Comparison of ENCODE assay signal across 8 cellular contexts in the genomic region with DNA sequence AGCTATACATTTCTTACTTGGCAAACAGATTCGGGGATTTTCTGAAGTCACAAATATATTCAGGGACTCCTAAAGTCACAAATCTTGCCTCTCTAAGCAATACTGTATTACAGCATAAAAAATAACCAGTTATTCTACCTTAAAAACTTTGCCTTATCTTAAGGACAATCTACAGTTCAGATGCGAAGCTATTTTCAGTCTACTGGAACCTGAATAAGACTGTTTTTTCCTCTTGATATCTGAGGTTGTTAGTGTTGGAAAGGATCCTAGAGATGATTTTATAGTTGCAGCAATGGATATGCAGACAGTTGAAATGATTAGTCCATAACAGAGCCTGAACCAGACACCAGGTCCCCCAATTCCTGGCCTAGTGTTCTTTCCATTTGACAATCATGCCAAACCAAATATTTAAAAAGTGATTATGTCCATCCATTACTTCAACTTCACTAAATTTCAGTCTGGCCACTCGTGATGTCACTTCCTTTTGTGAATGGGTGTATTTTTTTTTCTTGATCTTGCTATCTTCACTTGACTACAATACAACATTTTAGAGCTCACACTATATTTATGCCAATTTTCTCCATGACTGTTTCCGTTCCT. TPM values are rescaled to one million over a fixed set of nuclear protein-coding genes. Genes with fewer than 3 reads are reported as not detected.
DNase-seq lines count a peak whose midpoint lies in the region; ATAC-seq and TF ChIP-seq lines count a peak whose summit lies in the region.

No MANE protein-coding gene starts in this region.

- H3K27ac ChIP-seq in AG04450 (ENCODE audit: low read depth, low read length) (no peak overlapping the region), upper lobe of right lung (peak overlapping the region; percentile 83)

- H3K27ac Mint-ChIP-seq in HFFc6 = peak overlapping the region; percentile 95

- no peaks in the 10 kb centered on the region for H3K9me3 Mint-ChIP-seq in HFFc6

- H3K4me1 Mint-ChIP-seq in HFFc6 (ENCODE audit: low read depth) = peaks cover 56% of the 10 kb centered on the region

- peaks cover 4% of the 10 kb centered on the region for H3K36me3 Mint-ChIP-seq in HFFc6 (ENCODE audit: low read depth)

- CTCF ChIA-PET in AG04450 (lab: Charles Lee) = interaction anchor here (1.7 to 1.9 kb wide), 2 partner anchors 42 to 195 kb away, joined by 7 to 10 read pairs; a partner anchor contains a TSS

- ATAC-seq in upper lobe of right lung = no peak
- ATAC-seq in HG02973 (IDR thresholded peaks at IDR 0.05; ENCODE audit: unreplicated experiment) = no peak

- peaks cover 11% of the 10 kb centered on the region for H3K4me1 ChIP-seq in upper lobe of right lung

- H3K4me3 Mint-ChIP-seq in HFFc6 = peak overlapping the region; percentile 97

- DNase-seq in AG04450 (ENCODE audit: low read depth, low spot score) (no peak), HFFc6 (no peak), astrocyte of the cerebellum (ENCODE audit: low read depth) (peak; percentile 64), left kidney (ENCODE audit: low read depth, low spot score) (peak; percentile 44), upper lobe of right lung (no peak), cerebellar cortex (ENCODE audit: low spot score) (no peak), DMS153 (lab: John Stamatoyannopoulos, UW) (no peak)

- no peaks in the 10 kb centered on the region for H3K27me3 ChIP-seq in AG04450 (ENCODE audit: control insufficient read depth, insufficient read depth, low read length)
- peaks cover 5% of the 10 kb centered on the region for H3K27me3 ChIP-seq in upper lobe of right lung

- no peak for TF ChIP-seq CTCF in AG04450 (IDR thresholded peaks at IDR 0.05; ENCODE audit: low read depth, low read length)
- TF ChIP-seq CTCF in HFFc6 (IDR thresholded peaks at IDR 0.05) = no peak
- no peak for TF ChIP-seq CTCF in astrocyte of the cerebellum (IDR thresholded peaks at IDR 0.05; ENCODE audit: low read depth, low read length, missing control alignments)
- TF ChIP-seq CTCF in upper lobe of right lung (IDR thresholded peaks at IDR 0.05) = no peak

- no peaks in the 10 kb centered on the region for H3K36me3 ChIP-seq in upper lobe of right lung

- H3K4me3 ChIP-seq in AG04450 (ENCODE audit: low read depth, low read length) (peak overlapping the region; percentile 80), astrocyte of the cerebellum (ENCODE audit: low read depth, low read length) (peak overlapping the region; percentile 77), upper lobe of right lung (peak overlapping the region; percentile 84)

- peaks cover 3% of the 10 kb centered on the region; the same call in 1 of the 2 replicates for H3K27me3 Mint-ChIP-seq in HFFc6 (ENCODE audit: insufficient read depth)

- intact Hi-C loops in upper lobe of right lung (cut with DNase I) = no loop called here

- POLR2A ChIA-PET in AG04450 (lab: Yijun Ruan, JAX) = interaction anchor here (0.6 to 1.0 kb wide), 2 partner anchors 138 to 277 kb away, joined by 3 to 4 read pairs; no protein-coding TSS in a partner anchor

- no peaks in the 10 kb centered on the region for H3K9me3 ChIP-seq in AG04450 (ENCODE audit: control insufficient read depth, insufficient read depth, low read length)
- H3K9me3 ChIP-seq in upper lobe of right lung = no peaks in the 10 kb centered on the region

- in situ Hi-C loops in astrocyte of the cerebellum (cut with HindIII; ENCODE audit: low sequenced_read_pairs) = no loop called here

RNA-seq across cellular contexts. Expression of a gene that starts 1.8 kb away (rescaled TPM):
- polyA plus RNA-seq in AG04450 (2011; rRNA removed) = 48.4 and 71.6 TPM in 2 replicates
- 8.6 and 24.2 TPM in 2 replicates for polyA minus RNA-seq in AG04450 (2011; rRNA and poly(A)+ RNA removed)
- total RNA-seq in HFFc6 (2021; fragmentation: NEBNext Ultra II Directional; extraction: Animal tissue kit (Norgen Biotek cat#: 25700)) = 10 to 100 TPM; 40.3 to 64.6 (median 59.2) TPM
- 40.3 TPM for total RNA-seq in upper lobe of right lung

Comparison
In these comparisons a context has a peak if more than half of its experiments do, and no peak if none do; other contexts are left out.
1. DNase-seq: peak in astrocyte of the cerebellum (single experiment) and left kidney (single experiment); none in AG04450 (single experiment), HFFc6 (single experiment), upper lobe of right lung (single experiment), cerebellar cortex (single experiment) and DMS153 (single experiment).
2. Peak in every context shown above with its lines, with median percentiles within 50 percentile points of each other: H3K4me3 ChIP-seq.